In genomic region chr4:125433453-125433852, GRCh38 we compare ENCODE assay signal across 15 cellular contexts.
DNase-seq lines count a peak whose midpoint lies in the region; ATAC-seq and TF ChIP-seq lines count a peak whose summit lies in the region.
"Had no signal": no experiment of that assay in that cellular context is flagged by ENCODE, and none has a peak within 500 bp of the region (broad histone marks: within the 10 kb centered on the region; RNA-seq: fewer than 3 reads in every experiment).

No MANE protein-coding gene starts in this region.

- peak overlapping the region; percentile 7 for H3K4me3 Mint-ChIP-seq in endothelial cell (ENCODE audit: unreplicated experiment)
- H3K4me3 Mint-ChIP-seq: activated CD8-positive, alpha-beta T cell treated with anti-CD3 and anti-CD28 coated beads for 36 hours had no signal

- H3K27ac Mint-ChIP-seq in endothelial cell (ENCODE audit: unreplicated experiment), result no peak overlapping the region
- H3K27ac Mint-ChIP-seq: activated CD8-positive, alpha-beta T cell treated with anti-CD3 and anti-CD28 coated beads for 36 hours had no signal

- no peaks in the 10 kb centered on the region for H3K9me3 Mint-ChIP-seq in endothelial cell (ENCODE audit: unreplicated experiment)

- peaks cover 5% of the 10 kb centered on the region for H3K27me3 Mint-ChIP-seq in endothelial cell (ENCODE audit: unreplicated experiment)
- H3K27me3 Mint-ChIP-seq: activated CD8-positive, alpha-beta T cell treated with anti-CD3 and anti-CD28 coated beads for 36 hours had no signal

- H3K36me3 Mint-ChIP-seq in endothelial cell (ENCODE audit: low read depth, unreplicated experiment), result peaks cover 33% of the 10 kb centered on the region

- DNase-seq in AG09309 (ENCODE audit: low read depth) (peak; percentile 55), LHCN-M2 (ENCODE audit: low read depth) (peak; percentile 75), endothelial cell (ENCODE audit: low spot score) (no peak), lung microvascular endothelial cell (ENCODE audit: low read depth in 2 of 2) (peak; percentile 39 to 45), NOMO-1 (lab: John Stamatoyannopoulos, UW; ENCODE audit: unreplicated experiment in 2 of 2) (no peak)
- DNase-seq in activated CD8-positive, alpha-beta memory T cell treated with anti-CD3 and anti-CD28 coated beads for 24 hours, result no peak
- DNase-seq: activated CD8-positive, alpha-beta T cell treated with anti-CD3 and anti-CD28 coated beads for 36 hours; DMS79; mesendoderm; pancreas had no signal

- no peaks in the 10 kb centered on the region for H3K4me1 Mint-ChIP-seq in endothelial cell (ENCODE audit: unreplicated experiment)

- TF ChIP-seq CTCF in AG09309 (IDR thresholded peaks at IDR 0.05; ENCODE audit: control insufficient read depth, insufficient read depth, low read depth, low read length, missing control alignments) (no peak), endothelial cell (IDR thresholded peaks at IDR 0.05; ENCODE audit: unreplicated experiment) (no peak)

- no peak overlapping the region for H3K4me3 ChIP-seq in AG09309 (ENCODE audit: control insufficient read depth, low read depth, low read length)
- H3K4me3 ChIP-seq: BLaER1 treated with 17β-estradiol and CSF1 and Interleukin-3, amounts not matched to agents 10 nM and 100 nM; cardiac muscle cell; pancreas; tibial nerve had no signal

- ATAC-seq in HG03342 (IDR thresholded peaks at IDR 0.05; ENCODE audit: unreplicated experiment) (no peak), HG03025 (IDR thresholded peaks at IDR 0.05; ENCODE audit: low FRiP score, unreplicated experiment) (no peak)
- ATAC-seq: activated CD8-positive, alpha-beta T cell treated with anti-CD3 and anti-CD28 coated beads for 36 hours; pancreas had no signal

Comparison
In these comparisons a context has a peak if more than half of its experiments do, and no peak if none do; other contexts are left out.
1. DNase-seq: peak in AG09309 (single experiment), LHCN-M2 (single experiment) and lung microvascular endothelial cell (2 of 2); none in endothelial cell (single experiment), NOMO-1 (0 of 2) and activated CD8-positive, alpha-beta memory T cell treated with anti-CD3 and anti-CD28 coated beads for 24 hours (single experiment).